Comparison of ENCODE assay signal across 20 cellular contexts in genomic region chr6:97663252-97663651, GRCh38.
"Had no signal": no experiment of that assay in that cellular context is flagged by ENCODE, and none has a peak within 500 bp of the region (broad histone marks: within the 10 kb centered on the region; RNA-seq: fewer than 3 reads in every experiment).

No MANE protein-coding gene starts in this region.

- DNase-seq: effector CD4-positive, alpha-beta T cell; foreskin fibroblast; gastrocnemius medialis; heart left ventricle; left cardiac atrium; left lung; mesendoderm; midbrain; naive thymus-derived CD4-positive, alpha-beta T cell; posterior cingulate gyrus; psoas muscle; sigmoid colon; stimulated activated CD4-positive, alpha-beta T cell treated with anti-CD3 and anti-CD28 coated beads, Interleukin-4, amount 100 ng/mL, for 4 hours; stimulated activated naive B cell treated with anti-CD40 and anti-IgM and Interleukin-4, amounts not matched to agents 10 μg/mL and 1 μg/mL and 100 μg/mL, for 72 hours; transverse colon; upper lobe of right lung; uterus had no signal

- H3K27me3 Mint-ChIP-seq: stimulated activated naive B cell treated with anti-CD40 and anti-IgM and Interleukin-4, amounts not matched to agents 10 μg/mL and 1 μg/mL and 100 μg/mL, for 72 hours; stimulated activated naive CD8-positive, alpha-beta T cell treated with anti-CD3 and anti-CD28 coated beads, Interleukin-15, Interleukin-2, amounts not matched to agents 100 ng/mL and 50 ng/mL, for 24 hours had no signal

- H3K9me3 Mint-ChIP-seq: nephron; stimulated activated naive B cell treated with anti-CD40 and anti-IgM and Interleukin-4, amounts not matched to agents 10 μg/mL and 1 μg/mL and 100 μg/mL, for 72 hours; stimulated activated naive CD8-positive, alpha-beta T cell treated with anti-CD3 and anti-CD28 coated beads, Interleukin-15, Interleukin-2, amounts not matched to agents 100 ng/mL and 50 ng/mL, for 24 hours had no signal

- H3K4me3 Mint-ChIP-seq: naive thymus-derived CD4-positive, alpha-beta T cell; nephron; stimulated activated naive B cell treated with anti-CD40 and anti-IgM and Interleukin-4, amounts not matched to agents 10 μg/mL and 1 μg/mL and 100 μg/mL, for 72 hours; stimulated activated naive CD8-positive, alpha-beta T cell treated with anti-CD3 and anti-CD28 coated beads, Interleukin-15, Interleukin-2, amounts not matched to agents 100 ng/mL and 50 ng/mL, for 24 hours had no signal

- ATAC-seq: gastrocnemius medialis; heart left ventricle; left cardiac atrium; left lung; naive thymus-derived CD4-positive, alpha-beta T cell; psoas muscle; right cardiac atrium; stimulated activated naive B cell treated with anti-CD40 and anti-IgM and Interleukin-4, amounts not matched to agents 10 μg/mL and 1 μg/mL and 100 μg/mL, for 72 hours; upper lobe of right lung had no signal

- H3K36me3 Mint-ChIP-seq: naive thymus-derived CD4-positive, alpha-beta T cell; stimulated activated naive B cell treated with anti-CD40 and anti-IgM and Interleukin-4, amounts not matched to agents 10 μg/mL and 1 μg/mL and 100 μg/mL, for 72 hours had no signal

- H3K27ac Mint-ChIP-seq: naive thymus-derived CD4-positive, alpha-beta T cell; nephron; stimulated activated naive B cell treated with anti-CD40 and anti-IgM and Interleukin-4, amounts not matched to agents 10 μg/mL and 1 μg/mL and 100 μg/mL, for 72 hours; stimulated activated naive CD8-positive, alpha-beta T cell treated with anti-CD3 and anti-CD28 coated beads, Interleukin-15, Interleukin-2, amounts not matched to agents 100 ng/mL and 50 ng/mL, for 24 hours had no signal

- H3K4me1 Mint-ChIP-seq: naive thymus-derived CD4-positive, alpha-beta T cell; nephron; stimulated activated naive B cell treated with anti-CD40 and anti-IgM and Interleukin-4, amounts not matched to agents 10 μg/mL and 1 μg/mL and 100 μg/mL, for 72 hours had no signal
